9 cellular contexts compared by ENCODE assay signal in genomic region chr16:54286330-54287017, GRCh38. TPM values are rescaled to one million over a fixed set of nuclear protein-coding genes. Genes with fewer than 3 reads are reported as not detected.
DNase-seq lines count a peak whose midpoint lies in the region; ATAC-seq and TF ChIP-seq lines count a peak whose summit lies in the region.
"Had no signal": no experiment of that assay in that cellular context is flagged by ENCODE, and none has a peak within 500 bp of the region (broad histone marks: within the 10 kb centered on the region; RNA-seq: fewer than 3 reads in every experiment).

Gene IRX3 (minus strand): TSS chr16:54286787. CDS start chr16:54286050, 737 bp downstream.

- H3K9ac ChIP-seq in HUES6 (ENCODE audit: low read length) (peak within 1 kb of the TSS; percentile 73), PC-3 (ENCODE audit: low read length) (no peak within 1 kb of the TSS)

- H2AFZ ChIP-seq in PC-3 (ENCODE audit: low read length) = peak within 1 kb of the TSS; percentile 57

- no peaks in the 10 kb centered on the region for H3K27me3 ChIP-seq in CD4-positive, alpha-beta memory T cell (ENCODE audit: insufficient read depth, low read length)
- H3K27me3 ChIP-seq in HUES6 (ENCODE audit: control insufficient read depth, insufficient read depth, low read length) = peaks cover 86% of the 10 kb centered on the region
- peaks cover 46% of the 10 kb centered on the region for H3K27me3 ChIP-seq in PC-3 (ENCODE audit: low read length)
- peaks cover 78% of the 10 kb centered on the region for H3K27me3 ChIP-seq in kidney epithelial cell (ENCODE audit: control insufficient read depth, insufficient read depth, low read length)

- H4K20me1 ChIP-seq in PC-3 (ENCODE audit: low read length) = no peaks in the 10 kb centered on the region

- CTCF ChIA-PET in CD4-positive, alpha-beta memory T cell (lab: Charles Lee; ENCODE audit: partially characterized antibody) = no interaction called here
- CTCF ChIA-PET in PC-3 (lab: Charles Lee) = no interaction called here

- H3K36me3 ChIP-seq in CD4-positive, alpha-beta memory T cell (ENCODE audit: insufficient read depth, low read length) = no peaks in the 10 kb centered on the region
- H3K36me3 ChIP-seq in HUES6 (ENCODE audit: control insufficient read depth, insufficient read depth, low read length) (no peaks in the 10 kb centered on the region), PC-3 (ENCODE audit: low read depth, low read length) (no peaks in the 10 kb centered on the region), kidney epithelial cell (ENCODE audit: control insufficient read depth, insufficient read depth, low read length) (no peaks in the 10 kb centered on the region)

- H3K4me3 Mint-ChIP-seq in CD4-positive, alpha-beta memory T cell = peak within 1 kb of the TSS; percentile 60 to 80 (median 68)
- peak within 1 kb of the TSS; percentile 71 to 83 for H3K4me3 Mint-ChIP-seq in stimulated activated naive CD8-positive, alpha-beta T cell treated with anti-CD3 and anti-CD28 coated beads, Interleukin-15, amount 100 ng/mL, for 72 hours

- H3K79me2 ChIP-seq in PC-3 (ENCODE audit: low read length) = no peaks in the 10 kb centered on the region

- peaks cover 36 to 50% of the 10 kb centered on the region in 2 donors for H3K27me3 Mint-ChIP-seq in CD4-positive, alpha-beta memory T cell
- H3K27me3 Mint-ChIP-seq in stimulated activated naive CD8-positive, alpha-beta T cell treated with anti-CD3 and anti-CD28 coated beads, Interleukin-15, amount 100 ng/mL, for 72 hours = peaks cover 99% of the 10 kb centered on the region

- no peaks in the 10 kb centered on the region for H3F3A ChIP-seq in PC-3 (ENCODE audit: low read length, unreplicated experiment)

- no peak for DNase-seq in CD4-positive, alpha-beta memory T cell
- DNase-seq in PC-3 = peak; percentile 19
- peak; percentile 14 for DNase-seq in cerebellar cortex (ENCODE audit: low spot score)
- peak; percentile 23 for DNase-seq in kidney epithelial cell (ENCODE audit: low read depth)
- no peak for DNase-seq in stimulated activated naive CD8-positive, alpha-beta T cell treated with anti-CD3 and anti-CD28 coated beads, Interleukin-15, amount 100 ng/mL, for 72 hours
- no peak for DNase-seq in activated CD4-positive, alpha-beta T cell treated with anti-CD3 and anti-CD28 coated beads, Interleukin-2, amount 50 U/mL, for 4 hours

- peak within 1 kb of the TSS in 1 of 7 donors; percentile 38 for H3K27ac Mint-ChIP-seq in CD4-positive, alpha-beta memory T cell
- peak within 1 kb of the TSS in 1 of 2 donors; percentile 6 for H3K27ac Mint-ChIP-seq in stimulated activated naive CD8-positive, alpha-beta T cell treated with anti-CD3 and anti-CD28 coated beads, Interleukin-15, amount 100 ng/mL, for 72 hours

- peak within 1 kb of the TSS; percentile 77 for H3K4me2 ChIP-seq in PC-3 (ENCODE audit: low read length)

- ATAC-seq in PC-3 = peak; percentile 34
- peak; percentile 19 for ATAC-seq in stimulated activated naive CD8-positive, alpha-beta T cell treated with anti-CD3 and anti-CD28 coated beads, Interleukin-15, amount 100 ng/mL, for 72 hours
- no peak for ATAC-seq in HG02759 (IDR thresholded peaks at IDR 0.05; ENCODE audit: unreplicated experiment)

- no peaks in the 10 kb centered on the region for H3K9me3 Mint-ChIP-seq in CD4-positive, alpha-beta memory T cell
- no peaks in the 10 kb centered on the region for H3K9me3 Mint-ChIP-seq in stimulated activated naive CD8-positive, alpha-beta T cell treated with anti-CD3 and anti-CD28 coated beads, Interleukin-15, amount 100 ng/mL, for 72 hours

- intact Hi-C loops in CD4-positive, alpha-beta memory T cell (cut with micrococcal nuclease) = no loop called here
- intact Hi-C loops in PC-3 (cut with micrococcal nuclease) = no loop called here

- TF ChIP-seq CTCF in PC-3 (conservative IDR thresholded peaks at IDR 0.05; ENCODE audit: low read depth, low read length) = no peak
- no peak for TF ChIP-seq CTCF in kidney epithelial cell (IDR thresholded peaks at IDR 0.05; ENCODE audit: insufficient read depth, low read length, poor library complexity, severe bottlenecking)

- H3K36me3 Mint-ChIP-seq in CD4-positive, alpha-beta memory T cell = no peaks in the 10 kb centered on the region
- H3K36me3 Mint-ChIP-seq: IgD-negative memory B cell had no signal

- no peak within 1 kb of the TSS for H3K4me3 ChIP-seq in CD4-positive, alpha-beta memory T cell (ENCODE audit: low read length in 2 of 2)
- peak within 1 kb of the TSS; percentile 65 for H3K4me3 ChIP-seq in HUES6 (ENCODE audit: low read depth, low read length)
- peak within 1 kb of the TSS; percentile 59 for H3K4me3 ChIP-seq in PC-3 (ENCODE audit: low read length)
- H3K4me3 ChIP-seq in kidney epithelial cell (ENCODE audit: low read depth, low read length) = peak within 1 kb of the TSS; percentile 74

- peaks cover 18 to 43% (median 29%) of the 10 kb centered on the region in 4 donors for H3K4me1 Mint-ChIP-seq in CD4-positive, alpha-beta memory T cell
- H3K4me1 Mint-ChIP-seq in stimulated activated naive CD8-positive, alpha-beta T cell treated with anti-CD3 and anti-CD28 coated beads, Interleukin-15, amount 100 ng/mL, for 72 hours = peaks cover 74% of the 10 kb centered on the region

- POLR2A ChIA-PET in CD4-positive, alpha-beta memory T cell (lab: Charles Lee; ENCODE audit: partially characterized antibody) = no interaction called here
- POLR2A ChIA-PET in PC-3 (lab: Charles Lee; ENCODE audit: unreplicated experiment) = no interaction called here

- H3K27ac ChIP-seq in CD4-positive, alpha-beta memory T cell (ENCODE audit: low read depth, low read length) = no peak within 1 kb of the TSS
- H3K27ac ChIP-seq in HUES6 (ENCODE audit: low read depth, low read length) = no peak within 1 kb of the TSS
- no peak within 1 kb of the TSS for H3K27ac ChIP-seq in PC-3 (ENCODE audit: low read length)

- no peaks in the 10 kb centered on the region for H3K9me3 ChIP-seq in CD4-positive, alpha-beta memory T cell (ENCODE audit: control insufficient read depth in 1 of 2, low read length in 2 of 2)
- no peaks in the 10 kb centered on the region for H3K9me3 ChIP-seq in HUES6 (ENCODE audit: control insufficient read depth, insufficient read depth, low read depth, low read length)
- no peaks in the 10 kb centered on the region for H3K9me3 ChIP-seq in PC-3 (ENCODE audit: low read length)

- H3K9me2 ChIP-seq in PC-3 (replicated peaks; ENCODE audit: low read length) = no peaks in the 10 kb centered on the region

- H3K4me1 ChIP-seq in CD4-positive, alpha-beta memory T cell (ENCODE audit: insufficient read depth, low read length) = no peaks in the 10 kb centered on the region
- H3K4me1 ChIP-seq in HUES6 (ENCODE audit: control insufficient read depth, insufficient read depth, low read length) (peaks cover 20% of the 10 kb centered on the region), PC-3 (ENCODE audit: insufficient read depth, low read length) (no peaks in the 10 kb centered on the region)

- BruUV-seq in PC-3 (replicated peaks; lab: Mats Ljungman, UMichigan) = no TSS peak

RNA-seq across cellular contexts. Expression of gene IRX3, which starts in this region (rescaled TPM):
- total RNA-seq in CD4-positive, alpha-beta memory T cell = not detected
- not detected for polyA plus RNA-seq in CD4-positive, alpha-beta memory T cell
- total RNA-seq in PC-3 (2014; rRNA removed) (not detected in 2 replicates), kidney epithelial cell (3.2 and 4.1 TPM in 2 replicates)
- polyA plus RNA-seq: IgD-negative memory B cell had no signal

Comparison
In these comparisons a context has a peak if more than half of its experiments do, and no peak if none do; other contexts are left out.
1. Peak in DNase-seq, ATAC-seq, H3K4me3 ChIP-seq and H3K4me2 ChIP-seq in PC-3; RNA of the gene not detected or under 1 TPM.
2. DNase-seq: peak in cerebellar cortex (single experiment) and kidney epithelial cell (single experiment); none in CD4-positive, alpha-beta memory T cell (0 of 5), stimulated activated naive CD8-positive, alpha-beta T cell treated with anti-CD3 and anti-CD28 coated beads, Interleukin-15, amount 100 ng/mL, for 72 hours (0 of 2) and activated CD4-positive, alpha-beta T cell treated with anti-CD3 and anti-CD28 coated beads, Interleukin-2, amount 50 U/mL, for 4 hours (0 of 2).
3. H3K4me3 ChIP-seq: peak in HUES6 (single experiment) and kidney epithelial cell (single experiment); none in CD4-positive, alpha-beta memory T cell (0 of 2).